8 cellular contexts compared by ENCODE assay signal in the genomic region with DNA sequence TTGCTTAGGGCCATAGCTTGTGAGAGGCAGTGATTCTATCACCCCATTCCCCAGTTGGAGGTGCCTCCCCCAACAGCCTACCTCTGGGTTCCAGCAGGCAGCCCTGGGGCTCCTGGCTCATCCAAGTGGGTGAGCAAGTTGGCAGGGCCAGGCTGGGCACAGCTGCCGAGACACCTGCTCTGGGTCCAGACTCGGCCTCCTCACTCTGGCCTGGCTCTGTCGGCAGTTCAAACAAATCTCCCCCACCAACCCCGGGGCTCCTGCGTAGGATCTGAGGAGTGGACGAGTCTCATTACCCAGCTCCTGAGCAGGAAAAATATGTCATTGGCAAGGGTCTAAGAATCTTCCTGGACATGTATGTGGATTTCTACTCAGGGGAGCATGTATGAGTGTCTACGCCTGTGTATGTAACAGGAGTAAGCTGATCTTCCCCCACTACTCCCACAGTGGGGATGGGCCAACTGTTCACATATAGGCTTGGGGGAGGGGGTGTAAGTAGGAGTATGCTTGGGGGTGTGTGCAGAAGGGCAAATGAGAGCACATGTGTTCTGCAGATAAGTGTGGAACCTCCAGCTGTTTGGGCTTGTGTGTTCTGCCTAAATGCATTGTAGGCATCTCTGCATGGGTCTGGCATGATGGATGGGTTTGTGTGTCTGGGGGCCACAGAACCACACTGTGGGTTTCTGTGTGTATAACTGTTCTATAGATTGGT. TPM values are rescaled to one million over a fixed set of nuclear protein-coding genes. Genes with fewer than 3 reads are reported as not detected.
DNase-seq lines count a peak whose midpoint lies in the region; ATAC-seq and TF ChIP-seq lines count a peak whose summit lies in the region.

No MANE protein-coding gene starts in this region.

- no peaks in the 10 kb centered on the region for H3K27me3 ChIP-seq in BE2C
- H3K27me3 ChIP-seq in HUES64 (ENCODE audit: insufficient read depth, low read length): no peaks in the 10 kb centered on the region
- no peaks in the 10 kb centered on the region for H3K27me3 ChIP-seq in rectal smooth muscle tissue (ENCODE audit: control insufficient read depth, insufficient read depth, low read length)

- DNase-seq in BE2C (peak; percentile 77), fibroblast of the conjunctiva (ENCODE audit: low read depth) (peak; percentile 73), NCI-H1048 (lab: John Stamatoyannopoulos, UW) (no peak)
- no peak for DNase-seq in activated CD4-positive, alpha-beta T cell treated with anti-CD3 and anti-CD28 coated beads, Interleukin-2, amount 50 U/mL, for 48 hours

- H3K4me1 ChIP-seq in BE2C: peaks cover 23% of the 10 kb centered on the region
- peaks cover 33% of the 10 kb centered on the region for H3K4me1 ChIP-seq in HUES64 (ENCODE audit: insufficient read depth, low read length)
- peaks cover 8% of the 10 kb centered on the region for H3K4me1 ChIP-seq in rectal smooth muscle tissue (ENCODE audit: control insufficient read depth, insufficient read depth, low read length)

- no peaks in the 10 kb centered on the region for H3K9me3 ChIP-seq in BE2C
- H3K9me3 ChIP-seq in HUES64 (ENCODE audit: insufficient read depth, low read depth, low read length): no peaks in the 10 kb centered on the region

- peaks cover 17% of the 10 kb centered on the region for H3K36me3 ChIP-seq in BE2C
- H3K36me3 ChIP-seq in HUES64 (ENCODE audit: insufficient read depth, low read length): peaks cover 5% of the 10 kb centered on the region; the same call in 1 of the 2 replicates
- no peaks in the 10 kb centered on the region for H3K36me3 ChIP-seq in rectal smooth muscle tissue (ENCODE audit: control insufficient read depth, insufficient read depth, low read length)

- H3K27ac ChIP-seq in HUES64 (ENCODE audit: low read depth, low read length) (peak overlapping the region; percentile 98), rectal smooth muscle tissue (ENCODE audit: low read depth, low read length) (peak overlapping the region; percentile 72)

- ATAC-seq in SK-N-SH treated with all-trans-retinoic acid at 6 μM for 48 hours: peak; percentile 16
- no peak for ATAC-seq in activated CD4-positive, CD25-positive, alpha-beta regulatory T cell treated with anti-CD3 and anti-CD28 coated beads, Interleukin-2, amount 50 U/mL, for 24 hours

- 18% methylated on average over 7 of the region's 7 CpGs for WGBS in HUES64

- H3K9ac ChIP-seq in HUES64 (ENCODE audit: low read depth, low read length) (peak overlapping the region; percentile 90), rectal smooth muscle tissue (ENCODE audit: low read length) (peak overlapping the region; percentile 43)

- TF ChIP-seq CTCF in BE2C (IDR thresholded peaks at IDR 0.05; ENCODE audit: low read depth, low read length): no peak

- H3K4me3 ChIP-seq in BE2C (ENCODE audit: low read depth, low read length) (peak overlapping the region; percentile 99), HUES64 (ENCODE audit: low read length) (peak overlapping the region; percentile 93), rectal smooth muscle tissue (ENCODE audit: low read length) (peak overlapping the region; percentile 77)

TF ChIP-seq in SK-N-SH treated with all-trans-retinoic acid at 6 μM for 48 hours, 23 proteins besides CTCF, POLR2A, EP300 and RAD21 (continues in another document):
- TF ChIP-seq GLIS3 (CRISPR knock-in tag; IDR thresholded peaks at IDR 0.05) (peak; percentile 95), ZFP3 (CRISPR knock-in tag; IDR thresholded peaks at IDR 0.05) (peak; percentile 62; the same call in 1 of the 2 replicates), ARNTL (CRISPR knock-in tag; IDR thresholded peaks at IDR 0.05; ENCODE audit: borderline replicate concordance, low read depth) (peak; percentile 81), SNAI2 (CRISPR knock-in tag; IDR thresholded peaks at IDR 0.05) (no peak), TCF4 (CRISPR knock-in tag; IDR thresholded peaks at IDR 0.05; ENCODE audit: borderline replicate concordance) (peak; percentile 47), ISL1 (CRISPR knock-in tag; IDR thresholded peaks at IDR 0.05) (no peak), ZNF70 (CRISPR knock-in tag; IDR thresholded peaks at IDR 0.05) (no peak; the same call in none of the 2 replicates), ZNF565 (CRISPR knock-in tag; conservative IDR thresholded peaks at IDR 0.05; ENCODE audit: low read depth) (peak; percentile 84), ZNF8 (CRISPR knock-in tag; IDR thresholded peaks at IDR 0.05) (peak; percentile 38), CSDC2 (CRISPR knock-in tag; IDR thresholded peaks at IDR 0.05) (0 out of 2 replicates have a peak, but pooled peaks have one; percentile 48), TOX (CRISPR knock-in tag; IDR thresholded peaks at IDR 0.05; ENCODE audit: borderline replicate concordance) (peak; percentile 94), RARB (CRISPR knock-in tag; IDR thresholded peaks at IDR 0.05) (peak; percentile 94; the same call in 1 of the 2 replicates), OSR1 (CRISPR knock-in tag; IDR thresholded peaks at IDR 0.05) (no peak), ESRRG (CRISPR knock-in tag; IDR thresholded peaks at IDR 0.05) (peak; percentile 94), PPARA (CRISPR knock-in tag; IDR thresholded peaks at IDR 0.05; ENCODE audit: borderline replicate concordance) (0 out of 2 replicates have a peak, but pooled peaks have one; percentile 9), ZFP30 (CRISPR knock-in tag; IDR thresholded peaks at IDR 0.05) (peak; percentile 62), ZC3H10 (CRISPR knock-in tag; IDR thresholded peaks at IDR 0.05) (peak; percentile 76), BACH2 (CRISPR knock-in tag; IDR thresholded peaks at IDR 0.05; ENCODE audit: borderline replicate concordance) (no peak)
- TF ChIP-seq, protein P1, sequence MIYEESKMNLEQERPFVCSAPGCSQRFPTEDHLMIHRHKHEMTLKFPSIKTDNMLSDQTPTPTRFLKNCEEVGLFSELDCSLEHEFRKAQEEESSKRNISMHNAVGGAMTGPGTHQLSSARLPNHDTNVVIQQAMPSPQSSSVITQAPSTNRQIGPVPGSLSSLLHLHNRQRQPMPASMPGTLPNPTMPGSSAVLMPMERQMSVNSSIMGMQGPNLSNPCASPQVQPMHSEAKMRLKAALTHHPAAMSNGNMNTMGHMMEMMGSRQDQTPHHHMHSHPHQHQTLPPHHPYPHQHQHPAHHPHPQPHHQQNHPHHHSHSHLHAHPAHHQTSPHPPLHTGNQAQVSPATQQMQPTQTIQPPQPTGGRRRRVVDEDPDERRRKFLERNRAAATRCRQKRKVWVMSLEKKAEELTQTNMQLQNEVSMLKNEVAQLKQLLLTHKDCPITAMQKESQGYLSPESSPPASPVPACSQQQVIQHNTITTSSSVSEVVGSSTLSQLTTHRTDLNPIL (CRISPR knock-in tag; IDR thresholded peaks at IDR 0.05; ENCODE audit: low read depth): peak; percentile 79; the same call in 1 of the 2 replicates
- TF ChIP-seq, protein P2, sequence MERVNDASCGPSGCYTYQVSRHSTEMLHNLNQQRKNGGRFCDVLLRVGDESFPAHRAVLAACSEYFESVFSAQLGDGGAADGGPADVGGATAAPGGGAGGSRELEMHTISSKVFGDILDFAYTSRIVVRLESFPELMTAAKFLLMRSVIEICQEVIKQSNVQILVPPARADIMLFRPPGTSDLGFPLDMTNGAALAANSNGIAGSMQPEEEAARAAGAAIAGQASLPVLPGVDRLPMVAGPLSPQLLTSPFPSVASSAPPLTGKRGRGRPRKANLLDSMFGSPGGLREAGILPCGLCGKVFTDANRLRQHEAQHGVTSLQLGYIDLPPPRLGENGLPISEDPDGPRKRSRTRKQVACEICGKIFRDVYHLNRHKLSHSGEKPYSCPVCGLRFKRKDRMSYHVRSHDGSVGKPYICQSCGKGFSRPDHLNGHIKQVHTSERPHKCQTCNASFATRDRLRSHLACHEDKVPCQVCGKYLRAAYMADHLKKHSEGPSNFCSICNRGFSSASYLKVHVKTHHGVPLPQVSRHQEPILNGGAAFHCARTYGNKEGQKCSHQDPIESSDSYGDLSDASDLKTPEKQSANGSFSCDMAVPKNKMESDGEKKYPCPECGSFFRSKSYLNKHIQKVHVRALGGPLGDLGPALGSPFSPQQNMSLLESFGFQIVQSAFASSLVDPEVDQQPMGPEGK (CRISPR knock-in tag; IDR thresholded peaks at IDR 0.05; ENCODE audit: borderline replicate concordance): peak; percentile 97
- TF ChIP-seq, protein P3, sequence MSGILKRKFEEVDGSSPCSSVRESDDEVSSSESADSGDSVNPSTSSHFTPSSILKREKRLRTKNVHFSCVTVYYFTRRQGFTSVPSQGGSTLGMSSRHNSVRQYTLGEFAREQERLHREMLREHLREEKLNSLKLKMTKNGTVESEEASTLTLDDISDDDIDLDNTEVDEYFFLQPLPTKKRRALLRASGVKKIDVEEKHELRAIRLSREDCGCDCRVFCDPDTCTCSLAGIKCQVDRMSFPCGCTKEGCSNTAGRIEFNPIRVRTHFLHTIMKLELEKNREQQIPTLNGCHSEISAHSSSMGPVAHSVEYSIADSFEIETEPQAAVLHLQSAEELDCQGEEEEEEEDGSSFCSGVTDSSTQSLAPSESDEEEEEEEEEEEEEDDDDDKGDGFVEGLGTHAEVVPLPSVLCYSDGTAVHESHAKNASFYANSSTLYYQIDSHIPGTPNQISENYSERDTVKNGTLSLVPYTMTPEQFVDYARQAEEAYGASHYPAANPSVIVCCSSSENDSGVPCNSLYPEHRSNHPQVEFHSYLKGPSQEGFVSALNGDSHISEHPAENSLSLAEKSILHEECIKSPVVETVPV (CRISPR knock-in tag; IDR thresholded peaks at IDR 0.05): peak; percentile 97
- TF ChIP-seq, protein P4, sequence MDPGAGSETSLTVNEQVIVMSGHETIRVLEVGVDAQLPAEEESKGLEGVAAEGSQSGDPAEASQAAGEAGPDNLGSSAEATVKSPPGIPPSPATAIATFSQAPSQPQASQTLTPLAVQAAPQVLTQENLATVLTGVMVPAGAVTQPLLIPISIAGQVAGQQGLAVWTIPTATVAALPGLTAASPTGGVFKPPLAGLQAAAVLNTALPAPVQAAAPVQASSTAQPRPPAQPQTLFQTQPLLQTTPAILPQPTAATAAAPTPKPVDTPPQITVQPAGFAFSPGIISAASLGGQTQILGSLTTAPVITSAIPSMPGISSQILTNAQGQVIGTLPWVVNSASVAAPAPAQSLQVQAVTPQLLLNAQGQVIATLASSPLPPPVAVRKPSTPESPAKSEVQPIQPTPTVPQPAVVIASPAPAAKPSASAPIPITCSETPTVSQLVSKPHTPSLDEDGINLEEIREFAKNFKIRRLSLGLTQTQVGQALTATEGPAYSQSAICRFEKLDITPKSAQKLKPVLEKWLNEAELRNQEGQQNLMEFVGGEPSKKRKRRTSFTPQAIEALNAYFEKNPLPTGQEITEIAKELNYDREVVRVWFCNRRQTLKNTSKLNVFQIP (CRISPR knock-in tag; IDR thresholded peaks at IDR 0.05; ENCODE audit: borderline replicate concordance, low read depth): peak; percentile 18; the same call in 1 of the 2 replicates

RNA-seq across cellular contexts. Expression of a gene that starts 2.0 kb away (rescaled TPM):
- 40.6 TPM for polyA plus RNA-seq in BE2C (2012; ENCODE audit: insufficient read depth, insufficient read length, low read depth)
- 115 TPM for polyA plus RNA-seq in HUES64 (2013, experiment 1 of 2)
- 95.7 TPM for polyA plus RNA-seq in HUES64 (2013, experiment 2 of 2)

RNA-seq across cellular contexts. Expression of a gene that starts 30.6 kb away (rescaled TPM):
- polyA plus RNA-seq in BE2C (2012; ENCODE audit: insufficient read depth, insufficient read length, low read depth): 4.2 TPM
- polyA plus RNA-seq in HUES64 (2013, experiment 1 of 2): not detected
- not detected for polyA plus RNA-seq in HUES64 (2013, experiment 2 of 2)

Comparison
In these comparisons a context has a peak if more than half of its experiments do, and no peak if none do; other contexts are left out.
1. DNase-seq: peak in BE2C (single experiment) and fibroblast of the conjunctiva (single experiment); none in NCI-H1048 (single experiment) and activated CD4-positive, alpha-beta T cell treated with anti-CD3 and anti-CD28 coated beads, Interleukin-2, amount 50 U/mL, for 48 hours (0 of 2).
2. Peak in every context shown above with its lines, with median percentiles within 50 percentile points of each other: H3K4me3 ChIP-seq.